ENCODE assay signal across 15 cellular contexts in genomic region chr5:96990102-96990501, GRCh38. TPM values are rescaled to one million over a fixed set of nuclear protein-coding genes. Genes with fewer than 3 reads are reported as not detected.
A peak's percentile ranks its signal among the peaks of the same experiment; 100 is the strongest.
DNase-seq lines count a peak whose midpoint lies in the region; ATAC-seq, FAIRE-seq and TF ChIP-seq lines count a peak whose summit lies in the region.
"Had no signal": no experiment of that assay in that cellular context is flagged by ENCODE, and none has a peak within 500 bp of the region (broad histone marks: within the 10 kb centered on the region; RNA-seq: fewer than 3 reads in every experiment).

No MANE protein-coding gene starts in this region.

- no peak overlapping the region for H3K4me3 ChIP-seq in CD8-positive, alpha-beta T cell (ENCODE audit: low read depth, low read length)

- peaks cover 68% of the 10 kb centered on the region for H3K4me1 Mint-ChIP-seq in activated naive CD4-positive, alpha-beta T cell treated with anti-CD3 and anti-CD28 coated beads, Interleukin-2, amount 50 U/mL, for 24 hours
- peaks cover 60% of the 10 kb centered on the region for H3K4me1 Mint-ChIP-seq in CD8-positive, alpha-beta T cell (ENCODE audit: low read depth)
- peaks cover 41 to 85% of the 10 kb centered on the region in 2 donors for H3K4me1 Mint-ChIP-seq in immature natural killer cell
- peaks cover 19% of the 10 kb centered on the region for H3K4me1 Mint-ChIP-seq in stimulated activated effector memory CD8-positive, alpha-beta T cell treated with anti-CD3 and anti-CD28 coated beads, Interleukin-12 subunit alpha, Interleukin-12 subunit beta, amount 100 ng/mL, for 72 hours

- no peak for DNase-seq in activated naive CD4-positive, alpha-beta T cell (lab: John Stamatoyannopoulos, UW)
- no peak for DNase-seq in CD8-positive, alpha-beta T cell
- DNase-seq in immature natural killer cell (no peak), left ventricle myocardium superior (no peak), H54 (ENCODE audit: insufficient read length, low spot score) (no peak)
- DNase-seq in stimulated activated effector memory CD8-positive, alpha-beta T cell treated with anti-CD3 and anti-CD28 coated beads, Interleukin-12 subunit alpha, Interleukin-12 subunit beta, amount 100 ng/mL, for 72 hours (ENCODE audit: low spot score in 2 of 2), result no peak
- DNase-seq: ACHN; C1 segment of cervical spinal cord; Caco-2; CD8-positive, alpha-beta memory T cell; DMS53; GF-D8 had no signal

- H3K27ac Mint-ChIP-seq in activated naive CD4-positive, alpha-beta T cell treated with anti-CD3 and anti-CD28 coated beads, Interleukin-2, amount 50 U/mL, for 24 hours, result peak overlapping the region; percentile 11
- H3K27ac Mint-ChIP-seq in CD8-positive, alpha-beta T cell, result peak overlapping the region; percentile 72
- H3K27ac Mint-ChIP-seq in immature natural killer cell, result peak overlapping the region in 4 of 6 donors; percentile 10 to 62 (median 36)
- H3K27ac Mint-ChIP-seq in stimulated activated effector memory CD8-positive, alpha-beta T cell treated with anti-CD3 and anti-CD28 coated beads, Interleukin-12 subunit alpha, Interleukin-12 subunit beta, amount 100 ng/mL, for 72 hours, result no peak overlapping the region

- peaks cover 7% of the 10 kb centered on the region for H3K4me1 ChIP-seq in CD8-positive, alpha-beta T cell (ENCODE audit: insufficient read depth, low read length)
- H3K4me1 ChIP-seq: Caco-2 had no signal

- no peaks in the 10 kb centered on the region for H3K27me3 Mint-ChIP-seq in activated naive CD4-positive, alpha-beta T cell treated with anti-CD3 and anti-CD28 coated beads, Interleukin-2, amount 50 U/mL, for 24 hours
- no peaks in the 10 kb centered on the region for H3K27me3 Mint-ChIP-seq in CD8-positive, alpha-beta T cell (ENCODE audit: low read depth)
- peaks cover 0 to 2% (median 0%) of the 10 kb centered on the region in 3 donors for H3K27me3 Mint-ChIP-seq in immature natural killer cell (ENCODE audit: low read depth in 3 of 3)
- H3K27me3 Mint-ChIP-seq: CD8-positive, alpha-beta memory T cell had no signal

- no peak overlapping the region for H3K4me3 Mint-ChIP-seq in activated naive CD4-positive, alpha-beta T cell treated with anti-CD3 and anti-CD28 coated beads, Interleukin-2, amount 50 U/mL, for 24 hours
- no peak overlapping the region for H3K4me3 Mint-ChIP-seq in CD8-positive, alpha-beta T cell
- H3K4me3 Mint-ChIP-seq in immature natural killer cell, result no peak overlapping the region
- no peak overlapping the region for H3K4me3 Mint-ChIP-seq in stimulated activated effector memory CD8-positive, alpha-beta T cell treated with anti-CD3 and anti-CD28 coated beads, Interleukin-12 subunit alpha, Interleukin-12 subunit beta, amount 100 ng/mL, for 72 hours

- POLR2A ChIA-PET in CD8-positive, alpha-beta T cell (lab: Charles Lee), result interaction anchor here (0.9 to 1.0 kb wide), 2 partner anchors 52 to 54 kb away, joined by 3 read pairs; partner anchors contain the start of gene LNPEP

- no peaks in the 10 kb centered on the region for H3K27me3 ChIP-seq in CD8-positive, alpha-beta T cell (ENCODE audit: insufficient read depth, low read length)

- H3K9me3 Mint-ChIP-seq in activated naive CD4-positive, alpha-beta T cell treated with anti-CD3 and anti-CD28 coated beads, Interleukin-2, amount 50 U/mL, for 24 hours, result no peaks in the 10 kb centered on the region
- H3K9me3 Mint-ChIP-seq in CD8-positive, alpha-beta T cell, result no peaks in the 10 kb centered on the region
- peaks cover 0 to 2% (median 0%) of the 10 kb centered on the region in 6 donors for H3K9me3 Mint-ChIP-seq in immature natural killer cell
- H3K9me3 Mint-ChIP-seq in stimulated activated effector memory CD8-positive, alpha-beta T cell treated with anti-CD3 and anti-CD28 coated beads, Interleukin-12 subunit alpha, Interleukin-12 subunit beta, amount 100 ng/mL, for 72 hours, result no peaks in the 10 kb centered on the region
- H3K9me3 Mint-ChIP-seq: CD8-positive, alpha-beta memory T cell had no signal

- no peak for FAIRE-seq in H54 (lab: Jason Lieb, UNC)

- H3K36me3 ChIP-seq in CD8-positive, alpha-beta T cell (ENCODE audit: insufficient read depth, low read length), result peaks cover 10% of the 10 kb centered on the region

- peaks cover 32% of the 10 kb centered on the region for H3K36me3 Mint-ChIP-seq in activated naive CD4-positive, alpha-beta T cell treated with anti-CD3 and anti-CD28 coated beads, Interleukin-2, amount 50 U/mL, for 24 hours
- H3K36me3 Mint-ChIP-seq in CD8-positive, alpha-beta T cell, result peaks cover 85% of the 10 kb centered on the region
- H3K36me3 Mint-ChIP-seq in immature natural killer cell, result peaks cover 9 to 56% (median 21%) of the 10 kb centered on the region in 3 donors
- peaks cover 86% of the 10 kb centered on the region for H3K36me3 Mint-ChIP-seq in stimulated activated effector memory CD8-positive, alpha-beta T cell treated with anti-CD3 and anti-CD28 coated beads, Interleukin-12 subunit alpha, Interleukin-12 subunit beta, amount 100 ng/mL, for 72 hours

- CTCF ChIA-PET in CD8-positive, alpha-beta T cell (lab: Charles Lee), result interaction anchor here (1.1 to 1.9 kb wide), 3 partner anchors 121 to 173 kb away, joined by 3 to 7 read pairs (median 3); no protein-coding TSS in a partner anchor

- TF ChIP-seq POLR2A in H54 (IDR thresholded peaks at IDR 0.05; ENCODE audit: low read depth, low read length), result no peak

- intact Hi-C loops in CD8-positive, alpha-beta T cell (cut with DNase I, micrococcal nuclease), result loop anchor here in 1 of 2 experiments (1.0 kb wide), 1 partner anchor 8 kb away; no protein-coding TSS in a partner anchor
- intact Hi-C loops in left ventricle myocardium superior (cut with micrococcal nuclease), result no loop called here

- no peak for TF ChIP-seq CTCF in CD8-positive, alpha-beta T cell (IDR thresholded peaks at IDR 0.05)

- ATAC-seq in CD8-positive, alpha-beta T cell, result no peak
- peak; percentile 67 for ATAC-seq in stimulated activated effector memory CD8-positive, alpha-beta T cell treated with anti-CD3 and anti-CD28 coated beads, Interleukin-12 subunit alpha, Interleukin-12 subunit beta, amount 100 ng/mL, for 72 hours
- no peak for ATAC-seq in HG02763 (IDR thresholded peaks at IDR 0.05; ENCODE audit: unreplicated experiment)
- no peak for ATAC-seq in left ventricle myocardium superior
- ATAC-seq: HCT116 had no signal

- H3K9me3 ChIP-seq in CD8-positive, alpha-beta T cell (ENCODE audit: low read length), result no peaks in the 10 kb centered on the region
- H3K9me3 ChIP-seq: Caco-2 had no signal

- no peak overlapping the region for H3K27ac ChIP-seq in CD8-positive, alpha-beta T cell (ENCODE audit: low read depth, low read length)

RNA-seq across cellular contexts. Expression of gene LNPEP, which starts 54.2 kb away (rescaled TPM):
- 10 to 100 TPM; 49.5 to 49.6 TPM for total RNA-seq in CD8-positive, alpha-beta T cell
- 10 to 100 TPM; 33.2 to 80.4 (median 39.9) TPM for polyA plus RNA-seq in immature natural killer cell
- 53.0 TPM for total RNA-seq in left ventricle myocardium superior
